In genomic region chr12:71216725-71217579, GRCh38 we compare ENCODE assay signal across 10 cellular contexts. TPM values are rescaled to one million over a fixed set of nuclear protein-coding genes. Genes with fewer than 3 reads are reported as not detected.
A peak's percentile ranks its signal among the peaks of the same experiment; 100 is the strongest.
DNase-seq lines count a peak whose midpoint lies in the region; TF ChIP-seq lines count a peak whose summit lies in the region.
"Had no signal": no experiment of that assay in that cellular context is flagged by ENCODE, and none has a peak within 500 bp of the region (broad histone marks: within the 10 kb centered on the region; RNA-seq: fewer than 3 reads in every experiment).

No MANE protein-coding gene starts in this region.

- no peaks in the 10 kb centered on the region for H4K20me1 ChIP-seq in SK-N-SH (ENCODE audit: insufficient read depth)
- H4K20me1 ChIP-seq: BLaER1 had no signal

- no peaks in the 10 kb centered on the region for H3K27me3 ChIP-seq in SK-N-SH (ENCODE audit: insufficient read depth)
- H3K27me3 ChIP-seq in ovary: no peaks in the 10 kb centered on the region
- H3K27me3 ChIP-seq: BLaER1 had no signal

- TF ChIP-seq EP300 in SK-N-SH (IDR thresholded peaks at IDR 0.05; ENCODE audit: borderline replicate concordance in 1 of 2, low read depth in 1 of 2, low read length in 1 of 2): no peak
- no peak for TF ChIP-seq EP300 in ovary (IDR thresholded peaks at IDR 0.05)

- no peak overlapping the region for H3K27ac ChIP-seq in SK-N-SH (ENCODE audit: low read depth in 2 of 2, low read length in 1 of 2)
- no peak overlapping the region for H3K27ac ChIP-seq in ovary
- H3K27ac ChIP-seq: BLaER1 had no signal

- POLR2A ChIA-PET in SK-N-SH (lab: Yijun Ruan, JAX): no interaction called here

- no peak overlapping the region for H3K4me3 ChIP-seq in SK-N-SH (ENCODE audit: low read depth in 2 of 2, low read length in 1 of 2)
- H3K4me3 ChIP-seq in ovary: no peak overlapping the region
- H3K4me3 ChIP-seq: BLaER1 had no signal

- H3F3A ChIP-seq in SK-N-SH (replicated peaks; ENCODE audit: insufficient read depth): no peaks in the 10 kb centered on the region

- H3K4me1 ChIP-seq in SK-N-SH (ENCODE audit: control insufficient read depth in 1 of 2, insufficient read depth in 2 of 2, low read depth in 1 of 2, low read length in 1 of 2) (peaks cover 0 to 9% of the 10 kb centered on the region in 2 experiments; a peak in 2 of 4 replicates), ovary (ENCODE audit: insufficient read depth) (no peaks in the 10 kb centered on the region)
- H3K4me1 ChIP-seq: BLaER1 had no signal

- no peaks in the 10 kb centered on the region for H3K9me2 ChIP-seq in SK-N-SH

- H3K9me3 ChIP-seq in SK-N-SH (no peaks in the 10 kb centered on the region), ovary (no peaks in the 10 kb centered on the region)
- H3K9me3 ChIP-seq: BLaER1 had no signal

- H3K4me2 ChIP-seq in SK-N-SH: no peak overlapping the region
- H3K4me2 ChIP-seq: BLaER1 had no signal

- peak; percentile 80 for TF ChIP-seq RAD21 in SK-N-SH (IDR thresholded peaks at IDR 0.05; ENCODE audit: low read length)

- peak; percentile 7 for DNase-seq in NCI-H2107 treated with DMSO at 0.1 percent for 48 hours (lab: John Stamatoyannopoulos, UW; ENCODE audit: unreplicated experiment)
- no peak for DNase-seq in NCI-H2107 (lab: John Stamatoyannopoulos, UW)
- DNase-seq in LoVo (ENCODE audit: low spot score): peak; percentile 99
- peak; percentile 13 for DNase-seq in SK-N-SH
- DNase-seq in glomerular visceral epithelial cell (ENCODE audit: extremely low spot score): peak; percentile 13
- DNase-seq in stromal cell of bone marrow (ENCODE audit: low read depth): peak; percentile 17
- DNase-seq in ovary: no peak
- no peak for DNase-seq in dedifferentiated amniotic fluid mesenchymal stem cell (ENCODE audit: extremely low spot score)
- DNase-seq: right cardiac atrium had no signal

- TF ChIP-seq POLR2A in ovary (IDR thresholded peaks at IDR 0.05): no peak

- peak; percentile 54 for TF ChIP-seq CTCF in SK-N-SH (IDR thresholded peaks at IDR 0.05)
- no peak for TF ChIP-seq CTCF in ovary (IDR thresholded peaks at IDR 0.05)

- H3K79me2 ChIP-seq in SK-N-SH (ENCODE audit: insufficient read depth): no peaks in the 10 kb centered on the region

- CTCF ChIA-PET in SK-N-SH (lab: Yijun Ruan, JAX): interaction anchor here (0.6 to 5.4 kb wide), 21 partner anchors 9 to 530 kb away, joined by 3 to 29 read pairs (median 4); no protein-coding TSS in a partner anchor

- WGBS in SK-N-SH (ENCODE audit: low lambda C conversion rate): 34% methylated on average over 4 of the region's 4 CpGs
- 65 to 76% (median 71%) methylated on average over 4 of the region's 4 CpGs for WGBS in ovary, 3 donors

- H3K36me3 ChIP-seq in SK-N-SH (replicated peaks in 1 of 2; ENCODE audit: control insufficient read depth in 1 of 2, insufficient read depth in 2 of 2, low read length in 1 of 2) (no peaks in the 10 kb centered on the region), ovary (no peaks in the 10 kb centered on the region)
- H3K36me3 ChIP-seq: BLaER1 had no signal

- H2AFZ ChIP-seq in SK-N-SH (ENCODE audit: low read depth): no peak overlapping the region

- intact Hi-C loops in ovary (cut with DNase I): no loop called here

- H3K9ac ChIP-seq in SK-N-SH: no peak overlapping the region
- H3K9ac ChIP-seq: BLaER1 had no signal

TF ChIP-seq in SK-N-SH, 30 proteins besides CTCF, POLR2A, EP300 and RAD21:
- no peak for TF ChIP-seq MXI1 (IDR thresholded peaks at IDR 0.05; ENCODE audit: low read depth, low read length)
- no peak for TF ChIP-seq FOXJ3 (CRISPR knock-in tag; IDR thresholded peaks at IDR 0.05)
- TF ChIP-seq SMC3 (IDR thresholded peaks at IDR 0.05; ENCODE audit: low read depth, low read length): peak; percentile 53; the same call in 1 of the 2 replicates
- TF ChIP-seq TEAD4 (IDR thresholded peaks at IDR 0.05; ENCODE audit: borderline replicate concordance, insufficient read depth): no peak

RNA-seq across cellular contexts. Expression of gene TSPAN8, which starts 59.2 kb away (rescaled TPM):
- 0.31 and 1.3 TPM in 2 replicates for polyA plus RNA-seq in SK-N-SH (2012; rRNA removed)
- polyA plus RNA-seq in SK-N-SH (2012; cell fraction: cytosol; rRNA removed): 2.1 and 2.4 TPM in 2 replicates
- 0.10 TPM in 1 of 2 replicates, not detected in the other for polyA plus RNA-seq in SK-N-SH (2012; cell fraction: nucleus; rRNA removed)
- total RNA-seq in ovary: 10 to 100 TPM in 6 of 7 donors, 1 to 10 TPM in 1; 8.8 to 55.4 (median 30.0) TPM
- 10 to 100 TPM; 14.6 to 23.5 TPM for polyA plus RNA-seq in ovary

Comparison
In these comparisons a context has a peak if more than half of its experiments do, and no peak if none do; other contexts are left out.
1. DNase-seq: peak in NCI-H2107 treated with DMSO at 0.1 percent for 48 hours (single experiment), LoVo (single experiment), SK-N-SH (single experiment), glomerular visceral epithelial cell (single experiment) and stromal cell of bone marrow (single experiment); none in NCI-H2107 (single experiment), ovary (0 of 5) and dedifferentiated amniotic fluid mesenchymal stem cell (single experiment).
2. RNA of gene TSPAN8, which starts 59.2 kb away (polyA plus RNA-seq): 14.6 to 23.5 TPM in ovary; 0.10 to 2.4 TPM in SK-N-SH; every median in the first group is over 4 times any median in the second.